In the genomic region with DNA sequence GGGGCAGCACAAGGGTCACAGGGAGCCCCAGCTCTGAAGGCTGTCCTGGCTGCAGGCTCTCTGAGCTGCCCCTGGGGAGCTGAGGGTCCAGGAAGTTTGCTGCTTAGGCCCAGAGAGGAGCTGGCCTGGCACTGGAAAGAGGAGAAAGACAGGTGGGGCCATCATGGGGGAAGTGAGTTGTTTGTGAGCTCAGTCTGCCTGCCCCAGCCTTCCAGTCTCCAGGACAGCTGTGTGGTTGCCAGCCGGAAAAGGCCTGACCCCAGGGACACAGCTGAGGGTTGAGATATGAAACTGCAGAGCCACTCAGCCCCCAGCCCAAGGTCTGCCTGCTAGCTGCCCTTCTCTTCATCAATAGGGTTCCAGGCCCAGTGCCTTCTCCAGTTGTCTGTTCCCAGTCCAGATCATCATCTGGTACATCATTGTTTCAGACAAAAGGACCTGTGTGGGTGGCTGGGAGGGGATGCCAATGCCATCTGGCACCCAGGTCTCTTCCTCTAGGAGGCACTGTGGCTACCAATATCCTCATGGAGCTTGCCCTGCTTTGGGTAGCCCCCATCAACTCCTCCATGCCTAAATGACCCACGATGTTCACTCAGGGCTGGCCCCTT, we compare ENCODE assay signal across 2 cellular contexts.
TF ChIP-seq lines count a peak whose summit lies in the region.

No MANE protein-coding gene starts in this region.

TF ChIP-seq in HEK293, 187 proteins besides CTCF, POLR2A, EP300 and RAD21:
- TF ChIP-seq ZNF600 (tag by site-specific recombination; IDR thresholded peaks at IDR 0.05) (0 out of 2 replicates have a peak, but pooled peaks have one; percentile 37), ZNF629 (tag by site-specific recombination; IDR thresholded peaks at IDR 0.05) (no peak)
TF ChIP-seq in HEK293: peak in this region for 1.

TF ChIP-seq in SK-N-SH treated with all-trans-retinoic acid at 6 μM for 48 hours, 23 proteins besides CTCF, POLR2A, EP300 and RAD21:
- TF ChIP-seq ZNF8 (CRISPR knock-in tag; IDR thresholded peaks at IDR 0.05) (no peak), ZC3H10 (CRISPR knock-in tag; IDR thresholded peaks at IDR 0.05) (no peak), SNAI2 (CRISPR knock-in tag; IDR thresholded peaks at IDR 0.05) (no peak), OSR1 (CRISPR knock-in tag; IDR thresholded peaks at IDR 0.05) (no peak), TOX (CRISPR knock-in tag; IDR thresholded peaks at IDR 0.05; ENCODE audit: borderline replicate concordance) (no peak)
- TF ChIP-seq, protein P1, sequence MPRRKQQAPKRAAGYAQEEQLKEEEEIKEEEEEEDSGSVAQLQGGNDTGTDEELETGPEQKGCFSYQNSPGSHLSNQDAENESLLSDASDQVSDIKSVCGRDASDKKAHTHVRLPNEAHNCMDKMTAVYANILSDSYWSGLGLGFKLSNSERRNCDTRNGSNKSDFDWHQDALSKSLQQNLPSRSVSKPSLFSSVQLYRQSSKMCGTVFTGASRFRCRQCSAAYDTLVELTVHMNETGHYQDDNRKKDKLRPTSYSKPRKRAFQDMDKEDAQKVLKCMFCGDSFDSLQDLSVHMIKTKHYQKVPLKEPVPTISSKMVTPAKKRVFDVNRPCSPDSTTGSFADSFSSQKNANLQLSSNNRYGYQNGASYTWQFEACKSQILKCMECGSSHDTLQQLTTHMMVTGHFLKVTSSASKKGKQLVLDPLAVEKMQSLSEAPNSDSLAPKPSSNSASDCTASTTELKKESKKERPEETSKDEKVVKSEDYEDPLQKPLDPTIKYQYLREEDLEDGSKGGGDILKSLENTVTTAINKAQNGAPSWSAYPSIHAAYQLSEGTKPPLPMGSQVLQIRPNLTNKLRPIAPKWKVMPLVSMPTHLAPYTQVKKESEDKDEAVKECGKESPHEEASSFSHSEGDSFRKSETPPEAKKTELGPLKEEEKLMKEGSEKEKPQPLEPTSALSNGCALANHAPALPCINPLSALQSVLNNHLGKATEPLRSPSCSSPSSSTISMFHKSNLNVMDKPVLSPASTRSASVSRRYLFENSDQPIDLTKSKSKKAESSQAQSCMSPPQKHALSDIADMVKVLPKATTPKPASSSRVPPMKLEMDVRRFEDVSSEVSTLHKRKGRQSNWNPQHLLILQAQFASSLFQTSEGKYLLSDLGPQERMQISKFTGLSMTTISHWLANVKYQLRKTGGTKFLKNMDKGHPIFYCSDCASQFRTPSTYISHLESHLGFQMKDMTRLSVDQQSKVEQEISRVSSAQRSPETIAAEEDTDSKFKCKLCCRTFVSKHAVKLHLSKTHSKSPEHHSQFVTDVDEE (CRISPR knock-in tag; IDR thresholded peaks at IDR 0.05) = no peak
